Comparison of ENCODE assay signal across 13 cellular contexts in genomic region chr1:39886757-39887231, GRCh38. TPM values are rescaled to one million over a fixed set of nuclear protein-coding genes. Genes with fewer than 3 reads are reported as not detected.
A peak's percentile ranks its signal among the peaks of the same experiment; 100 is the strongest.
DNase-seq lines count a peak whose midpoint lies in the region; ATAC-seq and TF ChIP-seq lines count a peak whose summit lies in the region.
"Had no signal": no experiment of that assay in that cellular context is flagged by ENCODE, and none has a peak within 500 bp of the region (broad histone marks: within the 10 kb centered on the region; RNA-seq: fewer than 3 reads in every experiment).

No MANE protein-coding gene starts in this region.

- H3K27ac Mint-ChIP-seq in HFFc6, result no peak overlapping the region
- H3K27ac Mint-ChIP-seq: WTC11 had no signal

- peaks cover 12% of the 10 kb centered on the region for H3K4me1 Mint-ChIP-seq in HFFc6 (ENCODE audit: low read depth)

- no peak for ATAC-seq in HG02610 (IDR thresholded peaks at IDR 0.05; ENCODE audit: unreplicated experiment)
- ATAC-seq in omental fat pad (ENCODE audit: low FRiP score), result no peak
- ATAC-seq in HG03378 (IDR thresholded peaks at IDR 0.05; ENCODE audit: unreplicated experiment), result no peak
- ATAC-seq: WTC11 had no signal

- peaks cover 2% of the 10 kb centered on the region; the same call in 1 of the 2 replicates for H3K27me3 Mint-ChIP-seq in HFFc6 (ENCODE audit: insufficient read depth)

- DNase-seq in AG10803 (ENCODE audit: low read depth) (peak; percentile 25), HFFc6 (peak; percentile 47), NCI-H524 treated with DMSO at 0.1 percent for 48 hours (lab: John Stamatoyannopoulos, UW) (peak; percentile 4), fibroblast of mammary gland (ENCODE audit: low read depth) (peak; percentile 17), HuH-7.5 (ENCODE audit: low spot score) (no peak), omental fat pad (ENCODE audit: low spot score) (no peak)
- DNase-seq: ovary, SIG-M5 had no signal

- no peak overlapping the region for H3K4me3 Mint-ChIP-seq in HFFc6
- H3K4me3 Mint-ChIP-seq: WTC11 had no signal

- TF ChIP-seq CTCF in AG10803 (conservative IDR thresholded peaks at IDR 0.05; ENCODE audit: low read length) (no peak), HFFc6 (IDR thresholded peaks at IDR 0.05) (no peak), fibroblast of mammary gland (conservative IDR thresholded peaks at IDR 0.05; ENCODE audit: control insufficient read depth, insufficient read depth, low read depth, low read length) (no peak), omental fat pad (IDR thresholded peaks at IDR 0.05) (no peak)

- peaks cover 11% of the 10 kb centered on the region for H3K36me3 Mint-ChIP-seq in HFFc6 (ENCODE audit: low read depth)
- H3K36me3 Mint-ChIP-seq: WTC11 had no signal

- H3K4me3 ChIP-seq in AG10803 (ENCODE audit: low read length), result no peak overlapping the region
- H3K4me3 ChIP-seq in fibroblast of mammary gland (ENCODE audit: control insufficient read depth, low read depth, low read length), result no peak overlapping the region
- H3K4me3 ChIP-seq: hepatocyte, lung, ovary had no signal

- H3K9me3 Mint-ChIP-seq in HFFc6, result no peaks in the 10 kb centered on the region
- H3K9me3 Mint-ChIP-seq: WTC11 had no signal

RNA-seq across cellular contexts. Expression of gene TRIT1, which starts 3.5 kb away (rescaled TPM):
- total RNA-seq in HFFc6 (2021; fragmentation: NEBNext Ultra II Directional; extraction: Animal tissue kit (Norgen Biotek cat#: 25700)), result 10 to 100 TPM; 12.8 to 19.1 (median 15.1) TPM
- total RNA-seq in omental fat pad, result 10 to 100 TPM in 3 of 4 donors, 1 to 10 TPM in 1; 8.4 to 15.8 (median 13.1) TPM

RNA-seq across cellular contexts. Expression of gene MYCL, which starts 14.9 kb away (rescaled TPM):
- total RNA-seq in HFFc6 (2021; fragmentation: NEBNext Ultra II Directional; extraction: Animal tissue kit (Norgen Biotek cat#: 25700)), result under 1 TPM; 0.17 to 0.52 (median 0.21) TPM
- total RNA-seq in omental fat pad, result 1 to 10 TPM in 1 of 4 donors, under 1 TPM in 1, not detected in 2; 0.31 to 1.3 TPM

Comparison
In these comparisons a context has a peak if more than half of its experiments do, and no peak if none do; other contexts are left out.
1. DNase-seq: peak in AG10803 (single experiment), HFFc6 (single experiment), NCI-H524 treated with DMSO at 0.1 percent for 48 hours (single experiment) and fibroblast of mammary gland (single experiment); none in HuH-7.5 (single experiment) and omental fat pad (single experiment).